1 cellular context compared by ENCODE assay signal in the genomic region with DNA sequence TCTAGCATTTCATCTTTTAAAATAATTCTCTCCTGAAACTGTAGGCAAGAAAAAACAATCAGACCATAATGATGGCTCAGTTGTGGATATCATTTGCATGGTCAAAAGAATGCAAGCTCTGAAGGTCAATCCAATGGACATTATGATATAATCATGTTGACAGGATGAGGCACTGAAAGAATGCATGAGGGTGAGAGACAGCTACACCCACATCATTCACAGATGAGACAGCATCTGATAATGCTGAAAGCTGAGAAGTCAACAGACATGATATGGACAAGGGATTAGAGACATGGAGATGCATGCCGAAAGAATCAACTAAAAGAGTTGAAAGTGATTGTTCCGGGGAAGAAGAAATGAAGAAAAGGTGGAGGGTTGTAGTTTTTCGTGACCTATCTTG.
TF ChIP-seq lines count a peak whose summit lies in the region.

No MANE protein-coding gene starts in this region.

TF ChIP-seq in IMR-90, 13 proteins besides CTCF, POLR2A, EP300 and RAD21:
- TF ChIP-seq ELK1 (IDR thresholded peaks at IDR 0.05; ENCODE audit: borderline replicate concordance, low read depth, low read length), result no peak
- no peak for TF ChIP-seq BHLHE40 (IDR thresholded peaks at IDR 0.05; ENCODE audit: low read depth, low read length)
- no peak for TF ChIP-seq CEBPB (IDR thresholded peaks at IDR 0.05; ENCODE audit: low read depth, low read length)
- no peak for TF ChIP-seq SMC3 (IDR thresholded peaks at IDR 0.05; ENCODE audit: low read depth, low read length)
- TF ChIP-seq MAZ (IDR thresholded peaks at IDR 0.05; ENCODE audit: borderline replicate concordance, low read depth, low read length), result no peak
- TF ChIP-seq RCOR1 (IDR thresholded peaks at IDR 0.05; ENCODE audit: insufficient replicate concordance, low read length), result no peak
- TF ChIP-seq, protein P1, sequence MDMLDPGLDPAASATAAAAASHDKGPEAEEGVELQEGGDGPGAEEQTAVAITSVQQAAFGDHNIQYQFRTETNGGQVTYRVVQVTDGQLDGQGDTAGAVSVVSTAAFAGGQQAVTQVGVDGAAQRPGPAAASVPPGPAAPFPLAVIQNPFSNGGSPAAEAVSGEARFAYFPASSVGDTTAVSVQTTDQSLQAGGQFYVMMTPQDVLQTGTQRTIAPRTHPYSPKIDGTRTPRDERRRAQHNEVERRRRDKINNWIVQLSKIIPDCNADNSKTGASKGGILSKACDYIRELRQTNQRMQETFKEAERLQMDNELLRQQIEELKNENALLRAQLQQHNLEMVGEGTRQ (IDR thresholded peaks at IDR 0.05; ENCODE audit: low read depth, low read length), result no peak
- TF ChIP-seq MXI1 (IDR thresholded peaks at IDR 0.05; ENCODE audit: borderline replicate concordance, low read depth, low read length), result no peak
- TF ChIP-seq FOS (IDR thresholded peaks at IDR 0.05; ENCODE audit: low read depth, low read length), result no peak
- no peak for TF ChIP-seq MAFK (IDR thresholded peaks at IDR 0.05; ENCODE audit: low read depth, low read length)
- no peak for TF ChIP-seq CHD1 (IDR thresholded peaks at IDR 0.05; ENCODE audit: low read depth, low read length)
- no peak for TF ChIP-seq RFX5 (IDR thresholded peaks at IDR 0.05; ENCODE audit: low read depth, low read length)
- no peak for TF ChIP-seq NFE2L2 (IDR thresholded peaks at IDR 0.05; ENCODE audit: low read depth, low read length)
TF ChIP-seq in IMR-90: peak in this region for 0.
